Comparison of ENCODE assay signal across 17 cellular contexts in the genomic region with DNA sequence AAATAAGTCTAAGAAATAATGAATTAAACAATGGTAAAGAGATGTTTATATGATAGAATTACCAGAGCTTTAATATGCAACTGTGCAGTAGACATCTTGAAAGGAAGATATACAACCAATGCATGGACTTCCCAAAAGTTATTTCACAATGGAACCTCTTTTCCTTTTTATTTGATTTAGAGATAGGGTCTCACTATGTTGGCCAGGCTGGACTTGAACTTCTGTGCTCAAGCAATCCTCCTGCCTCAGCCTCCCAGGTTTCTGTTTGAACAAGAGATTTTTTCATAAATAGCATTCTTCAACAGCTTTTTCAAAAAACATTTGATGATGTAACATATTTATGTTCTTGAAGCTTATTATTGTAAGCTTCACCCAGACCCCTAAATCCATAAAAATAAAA.
DNase-seq lines count a peak whose midpoint lies in the region; ATAC-seq and TF ChIP-seq lines count a peak whose summit lies in the region.
"Had no signal": no experiment of that assay in that cellular context is flagged by ENCODE, and none has a peak within 500 bp of the region (broad histone marks: within the 10 kb centered on the region; RNA-seq: fewer than 3 reads in every experiment).

No MANE protein-coding gene starts in this region.

- no peak overlapping the region for H3K27ac Mint-ChIP-seq in stimulated activated naive CD8-positive, alpha-beta T cell treated with anti-CD3 and anti-CD28 coated beads, Interleukin-15, amount 100 ng/mL, for 72 hours
- H3K27ac Mint-ChIP-seq: CD4-positive, alpha-beta T cell had no signal

- no peaks in the 10 kb centered on the region for H3K27me3 Mint-ChIP-seq in stimulated activated naive CD8-positive, alpha-beta T cell treated with anti-CD3 and anti-CD28 coated beads, Interleukin-15, amount 100 ng/mL, for 72 hours
- H3K27me3 Mint-ChIP-seq: CD4-positive, alpha-beta T cell had no signal

- peaks cover 66% of the 10 kb centered on the region for H3K4me1 Mint-ChIP-seq in stimulated activated naive CD8-positive, alpha-beta T cell treated with anti-CD3 and anti-CD28 coated beads, Interleukin-15, amount 100 ng/mL, for 72 hours

- no peak overlapping the region for H3K4me3 Mint-ChIP-seq in stimulated activated naive CD8-positive, alpha-beta T cell treated with anti-CD3 and anti-CD28 coated beads, Interleukin-15, amount 100 ng/mL, for 72 hours
- H3K4me3 Mint-ChIP-seq: CD4-positive, alpha-beta T cell had no signal

- in situ Hi-C loops in GM13977 (cut with MboI; ENCODE audit: low pct_unique_long_range_greater_than_20kb, low sequenced_read_pairs, unreplicated experiment), result no loop called here

- no peak for ATAC-seq in HG03520 (IDR thresholded peaks at IDR 0.05; ENCODE audit: unreplicated experiment)
- ATAC-seq in stimulated activated naive CD8-positive, alpha-beta T cell treated with anti-CD3 and anti-CD28 coated beads, Interleukin-15, amount 100 ng/mL, for 72 hours, result no peak
- ATAC-seq: A549, HCT116 had no signal

- TF ChIP-seq POLR2A in erythroblast (IDR thresholded peaks at IDR 0.05; ENCODE audit: low read length), result no peak

- TF ChIP-seq CTCF in GM13977 (IDR thresholded peaks at IDR 0.05; ENCODE audit: extremely low read depth, insufficient read depth, missing control alignments), result no peak

- peak; percentile 3 for DNase-seq in DMS53 (lab: John Stamatoyannopoulos, UW)
- no peak for DNase-seq in DMS53 treated with DMSO at 0.1 percent for 48 hours (lab: John Stamatoyannopoulos, UW; ENCODE audit: unreplicated experiment)
- DNase-seq in OCI-M1 (lab: John Stamatoyannopoulos, UW), result peak; percentile 59
- DNase-seq in erythroblast (lab: John Stamatoyannopoulos, UW), result peak; percentile 18 to 40
- DNase-seq in GM13977 (ENCODE audit: low spot score), result no peak
- no peak for DNase-seq in stimulated activated naive CD8-positive, alpha-beta T cell treated with anti-CD3 and anti-CD28 coated beads, Interleukin-15, amount 100 ng/mL, for 72 hours
- DNase-seq: AML-193; Caco-2; CD4-positive, alpha-beta T cell; DMS153; DND-41; EL; GOT3; H7 had no signal

- H3K9me3 Mint-ChIP-seq in stimulated activated naive CD8-positive, alpha-beta T cell treated with anti-CD3 and anti-CD28 coated beads, Interleukin-15, amount 100 ng/mL, for 72 hours, result no peaks in the 10 kb centered on the region
- H3K9me3 Mint-ChIP-seq: CD4-positive, alpha-beta T cell had no signal

Comparison
In these comparisons a context has a peak if more than half of its experiments do, and no peak if none do; other contexts are left out.
1. DNase-seq: peak in DMS53 (single experiment), OCI-M1 (single experiment) and erythroblast (2 of 2); none in DMS53 treated with DMSO at 0.1 percent for 48 hours (single experiment), GM13977 (single experiment) and stimulated activated naive CD8-positive, alpha-beta T cell treated with anti-CD3 and anti-CD28 coated beads, Interleukin-15, amount 100 ng/mL, for 72 hours (0 of 2).